1 cellular context compared by ENCODE assay signal in genomic region chr3:71559578-71560162, GRCh38.
TF ChIP-seq lines count a peak whose summit lies in the region.

No MANE protein-coding gene starts in this region.

TF ChIP-seq in HepG2, 621 proteins besides CTCF, POLR2A, EP300 and RAD21 (continued from another document and continues in another):
- TF ChIP-seq FOXO4 (CRISPR knock-in tag; conservative IDR thresholded peaks at IDR 0.05) (no peak), ZNF747 (CRISPR knock-in tag; IDR thresholded peaks at IDR 0.05; ENCODE audit: borderline replicate concordance) (no peak), E2F5 (CRISPR knock-in tag; conservative IDR thresholded peaks at IDR 0.05) (no peak), ZNF878 (CRISPR knock-in tag; IDR thresholded peaks at IDR 0.05) (no peak), ASH2L (IDR thresholded peaks at IDR 0.05; ENCODE audit: insufficient read length, low read depth, low read length) (no peak), ZSCAN25 (CRISPR knock-in tag; IDR thresholded peaks at IDR 0.05) (0 out of 2 replicates have a peak, but pooled peaks have one; percentile 31), TARDBP (CRISPR knock-in tag; IDR thresholded peaks at IDR 0.05) (0 out of 2 replicates have a peak, but pooled peaks have one; percentile 42), SYNCRIP (IDR thresholded peaks at IDR 0.05; ENCODE audit: insufficient read depth, low read depth, low read length) (no peak), ATF7 (IDR thresholded peaks at IDR 0.05) (0 out of 2 replicates have a peak, but pooled peaks have one; percentile 22), ATF7 (CRISPR knock-in tag; IDR thresholded peaks at IDR 0.05) (peak; percentile 65; the same call in 1 of the 2 replicates), RXRA (CRISPR knock-in tag; IDR thresholded peaks at IDR 0.05) (peak; percentile 77; the same call in 1 of the 2 replicates), TEAD3 (CRISPR knock-in tag; optimal IDR thresholded peaks at IDR 0.05; ENCODE audit: borderline replicate concordance) (peak; percentile 94), SP2 (CRISPR knock-in tag; IDR thresholded peaks at IDR 0.05) (no peak), CAMTA2 (CRISPR knock-in tag; IDR thresholded peaks at IDR 0.05; ENCODE audit: borderline replicate concordance) (no peak), HDAC2 (CRISPR knock-in tag; IDR thresholded peaks at IDR 0.05) (peak; percentile 51), RERE (CRISPR knock-in tag; IDR thresholded peaks at IDR 0.05; ENCODE audit: low read depth) (no peak), CENPBD1 (CRISPR knock-in tag; IDR thresholded peaks at IDR 0.05; ENCODE audit: borderline replicate concordance, low read depth) (no peak), NFKBIZ (CRISPR knock-in tag; IDR thresholded peaks at IDR 0.05) (no peak), ISX (CRISPR knock-in tag; conservative IDR thresholded peaks at IDR 0.05) (no peak), HNF1A (IDR thresholded peaks at IDR 0.05; ENCODE audit: low read depth) (no peak), HNF1A (CRISPR knock-in tag; IDR thresholded peaks at IDR 0.05; ENCODE audit: borderline replicate concordance) (no peak), ZNF432 (CRISPR knock-in tag; IDR thresholded peaks at IDR 0.05; ENCODE audit: borderline replicate concordance) (no peak), KDM5B (CRISPR knock-in tag; IDR thresholded peaks at IDR 0.05; ENCODE audit: borderline replicate concordance) (peak; percentile 33; the same call in 1 of the 2 replicates), ZNF484 (CRISPR knock-in tag; IDR thresholded peaks at IDR 0.05; ENCODE audit: borderline replicate concordance, low read depth) (no peak), ZNF354B (CRISPR knock-in tag; IDR thresholded peaks at IDR 0.05) (no peak), ZNF7 (CRISPR knock-in tag; IDR thresholded peaks at IDR 0.05) (no peak), JUNB (CRISPR knock-in tag; IDR thresholded peaks at IDR 0.05; ENCODE audit: borderline replicate concordance) (no peak), SMC3 (IDR thresholded peaks at IDR 0.05; ENCODE audit: low read length) (no peak), KLF9 (CRISPR knock-in tag; IDR thresholded peaks at IDR 0.05; ENCODE audit: low read depth) (no peak), HNF1B (CRISPR knock-in tag; IDR thresholded peaks at IDR 0.05) (no peak), ARID3A (IDR thresholded peaks at IDR 0.05; ENCODE audit: low read depth, low read length) (no peak), ONECUT2 (CRISPR knock-in tag; IDR thresholded peaks at IDR 0.05) (0 out of 2 replicates have a peak, but pooled peaks have one; percentile 25), ZNF749 (CRISPR knock-in tag; IDR thresholded peaks at IDR 0.05; ENCODE audit: borderline replicate concordance) (no peak), ZNF780A (CRISPR knock-in tag; IDR thresholded peaks at IDR 0.05) (no peak), ZNF20 (CRISPR knock-in tag; IDR thresholded peaks at IDR 0.05) (no peak), SNAPC2 (CRISPR knock-in tag; IDR thresholded peaks at IDR 0.05) (no peak), ZNF678 (CRISPR knock-in tag; IDR thresholded peaks at IDR 0.05) (no peak), ATF2 (CRISPR knock-in tag; IDR thresholded peaks at IDR 0.05) (peak; percentile 85; the same call in 1 of the 2 replicates), ZNF160 (CRISPR knock-in tag; IDR thresholded peaks at IDR 0.05) (no peak), GMEB2 (CRISPR knock-in tag; IDR thresholded peaks at IDR 0.05; ENCODE audit: low read depth) (no peak), ZNF33B (CRISPR knock-in tag; IDR thresholded peaks at IDR 0.05) (no peak), SPEN (CRISPR knock-in tag; IDR thresholded peaks at IDR 0.05; ENCODE audit: low read depth) (no peak)
